ENCODE assay signal across 11 cellular contexts in the genomic region with DNA sequence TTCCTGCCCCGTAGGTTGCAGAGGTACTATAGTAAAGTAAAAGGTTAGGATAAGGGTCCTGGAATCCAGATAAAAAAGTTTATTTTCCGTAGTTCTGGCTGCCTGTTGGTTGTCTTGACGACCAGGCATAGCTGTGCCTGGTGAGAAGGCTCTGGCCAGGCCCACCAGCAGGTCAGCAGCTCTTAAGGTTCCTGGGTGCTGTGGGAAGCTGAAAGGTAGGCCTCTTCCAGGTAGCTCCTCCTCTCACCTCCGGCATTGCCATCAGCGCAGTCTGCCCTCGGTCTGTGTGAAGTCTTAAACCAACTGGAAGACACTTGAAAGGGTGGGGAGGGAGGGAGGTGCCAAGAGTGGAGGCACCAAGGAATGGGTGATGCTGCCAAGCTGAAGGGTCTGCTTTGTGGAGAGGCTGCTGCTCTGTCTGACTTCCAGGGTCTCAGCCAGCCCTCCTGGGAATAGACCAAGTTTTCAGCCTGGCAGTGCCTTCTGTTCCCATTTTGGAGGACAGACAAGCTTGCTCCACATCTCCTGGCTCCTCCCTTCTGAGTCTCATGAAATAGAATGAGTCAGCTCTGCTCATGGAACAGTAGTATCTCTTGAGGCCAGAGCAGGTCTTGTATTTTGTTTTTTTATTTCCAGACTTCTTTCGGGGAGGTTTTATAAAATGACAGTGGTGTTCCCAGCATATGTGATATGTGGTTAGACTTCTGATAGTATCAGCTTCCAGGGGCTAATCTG. TPM values are rescaled to one million over a fixed set of nuclear protein-coding genes. Genes with fewer than 3 reads are reported as not detected.
DNase-seq lines count a peak whose midpoint lies in the region; ATAC-seq, FAIRE-seq and TF ChIP-seq lines count a peak whose summit lies in the region.
"Had no signal": no experiment of that assay in that cellular context is flagged by ENCODE, and none has a peak within 500 bp of the region (broad histone marks: within the 10 kb centered on the region; RNA-seq: fewer than 3 reads in every experiment).

No MANE protein-coding gene starts in this region.

- WGBS in A549 (ENCODE audit: missing lambda C conversion rate) = 93% methylated on average over 7 of the region's 7 CpGs

- ATAC-seq in A549 = peak; percentile 54 to 68; a peak in 5 of 6 replicates
- ATAC-seq in left lobe of liver = peak; percentile 55
- no peak for ATAC-seq in GM21529 (IDR thresholded peaks at IDR 0.05; ENCODE audit: unreplicated experiment)
- no peak for ATAC-seq in HG02840 (IDR thresholded peaks at IDR 0.05; ENCODE audit: low FRiP score, unreplicated experiment)
- ATAC-seq: HCT116 had no signal

- H4K20me1 ChIP-seq in Karpas-422 (ENCODE audit: insufficient read depth, low read depth, low read length) = peaks cover 28% of the 10 kb centered on the region

- no peak overlapping the region for H2AFZ ChIP-seq in Karpas-422 (ENCODE audit: low read length)

- H3K4me3 ChIP-seq in A549 (no peak overlapping the region), Karpas-422 (ENCODE audit: low read length) (no peak overlapping the region), choroid plexus epithelial cell (ENCODE audit: low read depth, low read length) (no peak overlapping the region)

- POLR2A ChIA-PET in A549 (lab: Yijun Ruan, JAX) = interaction anchor here (1.4 kb wide), 1 partner anchor 71 kb away, joined by 3 read pairs; no protein-coding TSS in a partner anchor

- peaks cover 56% of the 10 kb centered on the region for H3K36me3 ChIP-seq in Karpas-422 (ENCODE audit: insufficient read depth, low read length)

- H3K27ac ChIP-seq in A549 (peak overlapping the region in 1 of 2 experiments; percentile 48; a peak in 1 of 6 replicates), Karpas-422 (ENCODE audit: low read length) (no peak overlapping the region)

- H3K79me2 ChIP-seq in Karpas-422 (ENCODE audit: low read length) = no peaks in the 10 kb centered on the region

- TF ChIP-seq EP300 in A549 (IDR thresholded peaks at IDR 0.05) = no peak

- TF ChIP-seq RAD21 in A549 (conservative IDR thresholded peaks at IDR 0.05 in 1 of 2, IDR thresholded peaks at IDR 0.05 in 1 of 2) = no peak

- DNase-seq in A549 (ENCODE audit: low read depth in 1 of 2, low spot score in 1 of 2) (peak in 1 of 2 experiments; percentile 24), Karpas-422 (no peak), choroid plexus epithelial cell (ENCODE audit: low read depth) (peak; percentile 85), left lobe of liver (ENCODE audit: low spot score) (peak; percentile 55), T1000 (lab: John Stamatoyannopoulos, UW) (no peak), NCI-H1417 treated with DMSO at 0.1 percent for 48 hours (lab: John Stamatoyannopoulos, UW) (no peak)
- DNase-seq: glutamatergic neuron, NCI-H2227 treated with DMSO at 0.1 percent for 48 hours had no signal

- H3K9ac ChIP-seq in Karpas-422 (ENCODE audit: low read length) = peak overlapping the region; percentile 3; the same call in 1 of the 2 replicates

- TF ChIP-seq CTCF in A549 (IDR thresholded peaks at IDR 0.05) (no peak), choroid plexus epithelial cell (conservative IDR thresholded peaks at IDR 0.05; ENCODE audit: low read depth, low read length) (no peak)

- H3K4me2 ChIP-seq in A549 (no peak overlapping the region), Karpas-422 (ENCODE audit: low read depth, low read length, poor library complexity, severe bottlenecking) (no peak overlapping the region)

- TF ChIP-seq POLR2A in A549 (IDR thresholded peaks at IDR 0.05; ENCODE audit: low read length) = no peak

- H3K9me3 ChIP-seq in A549 (no peaks in the 10 kb centered on the region), Karpas-422 (ENCODE audit: low read length) (no peaks in the 10 kb centered on the region)

- CTCF ChIA-PET in A549 (lab: Yijun Ruan, JAX) = interaction anchor here (1.5 to 2.2 kb wide), 6 partner anchors 10 to 251 kb away, joined by 3 to 11 read pairs (median 8); a partner anchor contains a TSS

- H3K9me2 ChIP-seq in Karpas-422 (replicated peaks; ENCODE audit: insufficient read depth, low read length) = no peaks in the 10 kb centered on the region

- FAIRE-seq in A549 (lab: Jason Lieb, UNC) = no peak

- no peaks in the 10 kb centered on the region for H3K27me3 ChIP-seq in Karpas-422 (ENCODE audit: low read length)

- H3K4me1 ChIP-seq in A549 = peaks cover 17% of the 10 kb centered on the region
- peaks cover 31% of the 10 kb centered on the region for H3K4me1 ChIP-seq in Karpas-422 (ENCODE audit: low read length)

TF ChIP-seq in A549, 52 proteins besides CTCF, POLR2A, EP300 and RAD21:
- TF ChIP-seq PHF8 (IDR thresholded peaks at IDR 0.05; ENCODE audit: borderline replicate concordance, low read depth) (no peak), EHF (CRISPR knock-in tag; IDR thresholded peaks at IDR 0.05) (no peak), HOXA7 (CRISPR knock-in tag; IDR thresholded peaks at IDR 0.05) (no peak), ESRRA (IDR thresholded peaks at IDR 0.05; ENCODE audit: borderline replicate concordance, low read length) (no peak), FOSL2 (IDR thresholded peaks at IDR 0.05) (no peak), FOSL2 (CRISPR knock-in tag; IDR thresholded peaks at IDR 0.05) (no peak), JUN (IDR thresholded peaks at IDR 0.05) (no peak), RCOR1 (IDR thresholded peaks at IDR 0.05; ENCODE audit: low read depth, low read length) (no peak), BHLHE40 (IDR thresholded peaks at IDR 0.05; ENCODE audit: low read depth, low read length) (no peak), CBX2 (IDR thresholded peaks at IDR 0.05; ENCODE audit: borderline replicate concordance, low read depth) (no peak), NR3C1 (IDR thresholded peaks at IDR 0.05) (no peak), HOXB13 (CRISPR knock-in tag; IDR thresholded peaks at IDR 0.05; ENCODE audit: low read depth) (no peak), CBX8 (IDR thresholded peaks at IDR 0.05) (no peak), KDM5A (IDR thresholded peaks at IDR 0.05) (no peak), MAFK (IDR thresholded peaks at IDR 0.05; ENCODE audit: partially characterized antibody) (no peak)
- TF ChIP-seq, protein P1, sequence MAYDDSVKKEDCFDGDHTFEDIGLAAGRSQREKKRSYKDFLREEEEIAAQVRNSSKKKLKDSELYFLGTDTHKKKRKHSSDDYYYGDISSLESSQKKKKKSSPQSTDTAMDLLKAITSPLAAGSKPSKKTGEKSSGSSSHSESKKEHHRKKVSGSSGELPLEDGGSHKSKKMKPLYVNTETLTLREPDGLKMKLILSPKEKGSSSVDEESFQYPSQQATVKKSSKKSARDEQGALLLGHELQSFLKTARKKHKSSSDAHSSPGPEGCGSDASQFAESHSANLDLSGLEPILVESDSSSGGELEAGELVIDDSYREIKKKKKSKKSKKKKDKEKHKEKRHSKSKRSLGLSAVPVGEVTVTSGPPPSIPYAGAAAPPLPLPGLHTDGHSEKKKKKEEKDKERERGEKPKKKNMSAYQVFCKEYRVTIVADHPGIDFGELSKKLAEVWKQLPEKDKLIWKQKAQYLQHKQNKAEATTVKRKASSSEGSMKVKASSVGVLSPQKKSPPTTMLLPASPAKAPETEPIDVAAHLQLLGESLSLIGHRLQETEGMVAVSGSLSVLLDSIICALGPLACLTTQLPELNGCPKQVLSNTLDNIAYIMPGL (CRISPR knock-in tag; IDR thresholded peaks at IDR 0.05; ENCODE audit: borderline replicate concordance) = no peak

RNA-seq across cellular contexts. Expression of a gene that starts 5.2 kb away (rescaled TPM):
- polyA plus RNA-seq in A549 (2011; rRNA removed) = 7.0 and 7.9 TPM in 2 replicates
- 9.7 and 14.0 TPM in 2 replicates for polyA plus RNA-seq in A549 (2012; cell fraction: cytosol; rRNA removed)
- polyA plus RNA-seq in A549 (2012; cell fraction: nucleus; rRNA removed) = 30.0 and 33.1 TPM in 2 replicates
- polyA plus RNA-seq in A549 (2017; fragmentation: RNase III; extraction: RNeasy Plus Mini Kit Qiagen cat#74134 plus additional on column Dnase treatment) = 8.4 to 9.3 TPM (median 9.1 TPM) in 3 replicates
- polyA minus RNA-seq in A549 (2011; rRNA and poly(A)+ RNA removed) = 4.3 and 7.4 TPM in 2 replicates
- total RNA-seq in Karpas-422 (2014; rRNA removed; shearing (Covaris generic); ENCODE audit: low replicate concordance) = 5.2 and 7.3 TPM in 2 replicates
- 198 TPM for total RNA-seq in left lobe of liver

RNA-seq across cellular contexts. Expression of a gene that starts 10.1 kb away (rescaled TPM):
- polyA plus RNA-seq in A549 (2011; rRNA removed) (37.5 and 41.5 TPM in 2 replicates), A549 (2017; fragmentation: RNase III; extraction: RNeasy Plus Mini Kit Qiagen cat#74134 plus additional on column Dnase treatment) (22.1 to 27.0 TPM (median 25.8 TPM) in 3 replicates)
- polyA plus RNA-seq in A549 (2012; cell fraction: cytosol; rRNA removed) = 17.3 and 21.5 TPM in 2 replicates
- 17.9 and 18.8 TPM in 2 replicates for polyA plus RNA-seq in A549 (2012; cell fraction: nucleus; rRNA removed)
- polyA minus RNA-seq in A549 (2011; rRNA and poly(A)+ RNA removed) = 24.8 and 28.9 TPM in 2 replicates
- total RNA-seq in Karpas-422 (2014; rRNA removed; shearing (Covaris generic); ENCODE audit: low replicate concordance) = 19.7 and 28.8 TPM in 2 replicates
- 10.7 TPM for total RNA-seq in left lobe of liver

RNA-seq across cellular contexts. Expression of a gene that starts 33.5 kb away (rescaled TPM):
- polyA plus RNA-seq in A549 (2011; rRNA removed) (89.1 and 140 TPM in 2 replicates), A549 (2017; fragmentation: RNase III; extraction: RNeasy Plus Mini Kit Qiagen cat#74134 plus additional on column Dnase treatment) (117 to 126 TPM (median 121 TPM) in 3 replicates)
- polyA plus RNA-seq in A549 (2012; cell fraction: cytosol; rRNA removed) = 24.6 and 26.9 TPM in 2 replicates
- 9.4 and 18.5 TPM in 2 replicates for polyA plus RNA-seq in A549 (2012; cell fraction: nucleus; rRNA removed)
- polyA minus RNA-seq in A549 (2011; rRNA and poly(A)+ RNA removed) = 107 and 115 TPM in 2 replicates
- 80.8 and 88.3 TPM in 2 replicates for total RNA-seq in Karpas-422 (2014; rRNA removed; shearing (Covaris generic); ENCODE audit: low replicate concordance)
- total RNA-seq in left lobe of liver = 194 TPM

Comparison
In these comparisons a context has a peak if more than half of its experiments do, and no peak if none do; other contexts are left out.
1. ATAC-seq: peak in A549 (2 of 2) and left lobe of liver (single experiment); none in GM21529 (single experiment) and HG02840 (single experiment).
2. DNase-seq: peak in choroid plexus epithelial cell (single experiment) and left lobe of liver (single experiment); none in Karpas-422 (single experiment), T1000 (single experiment) and NCI-H1417 treated with DMSO at 0.1 percent for 48 hours (single experiment).
3. RNA of a gene that starts 5.2 kb away (total RNA-seq): 198 TPM in left lobe of liver (single experiment); 5.2 to 7.3 TPM in Karpas-422; every median in the first group is over 10 times any median in the second.